In the genomic region with DNA sequence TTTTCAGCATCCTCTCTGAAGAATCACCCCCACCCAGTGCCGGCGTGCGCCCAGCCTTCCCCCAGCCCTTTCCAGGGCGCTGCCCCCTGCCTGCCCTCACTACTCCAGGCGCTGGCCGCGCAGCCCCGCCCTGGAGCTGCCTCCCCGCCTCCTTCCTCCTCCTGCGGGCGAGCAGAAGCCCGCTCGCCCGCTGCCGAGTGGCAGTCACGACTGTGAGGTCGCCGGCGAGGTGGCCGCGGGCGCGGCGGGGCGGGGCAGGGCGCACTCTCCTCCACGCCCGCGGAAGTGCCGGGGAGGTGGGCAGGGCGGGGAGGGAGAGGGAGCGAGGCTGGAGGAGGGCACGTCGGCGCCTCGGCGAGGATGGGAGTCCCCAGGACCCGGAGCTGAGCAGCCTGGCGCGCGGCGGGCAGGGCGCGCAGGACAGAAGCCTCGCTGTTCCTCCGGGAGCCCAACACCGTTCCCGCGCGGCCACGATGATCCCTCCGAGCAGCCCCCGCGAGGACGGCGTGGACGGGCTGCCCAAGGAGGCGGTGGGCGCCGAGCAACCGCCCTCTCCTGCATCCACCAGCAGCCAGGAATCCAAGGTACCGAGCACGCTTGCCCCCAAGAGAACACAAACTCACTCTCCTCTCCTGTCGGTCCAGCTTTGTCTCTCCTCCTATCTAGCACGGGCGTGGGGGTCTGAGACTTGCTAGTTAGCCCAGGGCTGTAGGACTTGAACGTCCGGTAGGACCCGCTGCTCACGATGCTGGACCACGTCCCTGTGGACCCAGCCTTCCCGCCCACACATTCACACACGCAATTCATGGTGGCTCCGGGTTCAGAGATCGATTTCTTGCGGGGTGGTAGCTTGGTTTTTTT, we compare ENCODE assay signal across 1 cellular context.
TF ChIP-seq lines count a peak whose summit lies in the region.

Gene STAC (plus strand): TSS at position 334 of the 861 bp plus-strand sequence. CDS start 140 bp downstream, at position 474.

TF ChIP-seq in endothelial cell of umbilical vein, 7 proteins besides CTCF, POLR2A, EP300 and RAD21 (continued from another document):
- no peak for TF ChIP-seq GATA2 (IDR thresholded peaks at IDR 0.05; ENCODE audit: insufficient read depth, insufficient read length, low read depth, low read length)
